In the genomic region with DNA sequence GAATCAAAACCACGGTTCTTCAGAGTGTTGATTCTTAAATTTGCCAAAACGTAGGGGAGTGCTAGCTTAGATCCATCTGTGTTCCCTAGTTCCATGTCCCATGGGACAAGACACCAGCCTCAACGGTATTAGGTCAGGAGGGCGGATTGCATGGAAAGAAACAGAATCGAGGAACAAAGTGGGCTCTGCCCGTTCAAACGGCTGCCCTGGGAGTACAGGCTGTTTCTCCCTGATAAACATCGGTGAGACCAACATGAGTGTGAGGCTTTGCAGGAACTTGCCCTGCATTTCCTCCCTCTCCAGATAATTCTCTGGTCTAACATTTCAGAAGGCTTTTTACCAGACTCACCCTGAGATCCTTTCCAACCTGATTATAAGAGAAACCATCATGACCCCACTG, we compare ENCODE assay signal across 16 cellular contexts.
DNase-seq lines count a peak whose midpoint lies in the region; ATAC-seq, FAIRE-seq and TF ChIP-seq lines count a peak whose summit lies in the region.
"Had no signal": no experiment of that assay in that cellular context is flagged by ENCODE, and none has a peak within 500 bp of the region (broad histone marks: within the 10 kb centered on the region; RNA-seq: fewer than 3 reads in every experiment).

No MANE protein-coding gene starts in this region.

- H3K4me3 Mint-ChIP-seq in mesothelial cell of epicardium = no peak overlapping the region

- H3K36me3 ChIP-seq in cardiac muscle cell (no peaks in the 10 kb centered on the region), bronchial epithelial cell (ENCODE audit: control insufficient read depth, insufficient read depth, low read length) (peaks cover 2% of the 10 kb centered on the region), thyroid gland (no peaks in the 10 kb centered on the region)
- H3K36me3 ChIP-seq: suprapubic skin had no signal

- H3K9me3 Mint-ChIP-seq in mesothelial cell of epicardium = no peaks in the 10 kb centered on the region

- H3K9me3 ChIP-seq in cardiac muscle cell (ENCODE audit: low read depth) (no peaks in the 10 kb centered on the region), thyroid gland (no peaks in the 10 kb centered on the region)
- H3K9me3 ChIP-seq: suprapubic skin had no signal

- intact Hi-C loops in left ventricle myocardium superior (cut with micrococcal nuclease) (no loop called here), thyroid gland (cut with DNase I) (no loop called here)

- 72 to 73% methylated on average over 8 of the region's 8 CpGs for WGBS in thyroid gland, 2 donors

- no peaks in the 10 kb centered on the region for H3K27me3 Mint-ChIP-seq in mesothelial cell of epicardium (ENCODE audit: low read depth)

- peak overlapping the region; percentile 64 for H3K27ac ChIP-seq in cardiac muscle cell
- H3K27ac ChIP-seq in thyroid gland = no peak overlapping the region
- H3K27ac ChIP-seq: suprapubic skin had no signal

- H3K4me1 Mint-ChIP-seq in mesothelial cell of epicardium = peaks cover 38% of the 10 kb centered on the region

- DNase-seq in cardiac muscle cell (ENCODE audit: low read depth in 1 of 2, low spot score in 1 of 2) (no peak), left ventricle myocardium superior (no peak), bronchial epithelial cell (ENCODE audit: low read depth) (peak; percentile 61), mesothelial cell of epicardium (ENCODE audit: low spot score in 2 of 2, unreplicated experiment in 2 of 2) (no peak), T1000 (lab: John Stamatoyannopoulos, UW) (no peak), thyroid gland (no peak)
- DNase-seq in stimulated activated CD4-positive, alpha-beta T cell treated with anti-CD3 and anti-CD28 coated beads, Interleukin-4, amount 100 ng/mL, for 4 hours = no peak
- DNase-seq: activated CD4-positive, CD25-positive, alpha-beta regulatory T cell; activated CD8-positive, alpha-beta memory T cell treated with anti-CD3 and anti-CD28 coated beads, Interleukin-2, amount 50 U/mL, for 4 hours; COR-L47; head of caudate nucleus; NCI-H1694 had no signal

- H3K27me3 ChIP-seq in cardiac muscle cell = no peaks in the 10 kb centered on the region
- no peaks in the 10 kb centered on the region for H3K27me3 ChIP-seq in bronchial epithelial cell (ENCODE audit: control insufficient read depth, insufficient read depth, low read length)
- H3K27me3 ChIP-seq in thyroid gland = no peaks in the 10 kb centered on the region
- H3K27me3 ChIP-seq: suprapubic skin had no signal

- TF ChIP-seq CTCF in cardiac muscle cell (IDR thresholded peaks at IDR 0.05; ENCODE audit: low read depth, low read length) (no peak), bronchial epithelial cell (IDR thresholded peaks at IDR 0.05; ENCODE audit: insufficient read depth, low read length, severe bottlenecking) (no peak), mesothelial cell of epicardium (IDR thresholded peaks at IDR 0.05; ENCODE audit: unreplicated experiment) (no peak), thyroid gland (IDR thresholded peaks at IDR 0.05) (no peak)

- no peak for TF ChIP-seq POLR2A in thyroid gland (IDR thresholded peaks at IDR 0.05)

- FAIRE-seq in bronchial epithelial cell (lab: Jason Lieb, UNC) = no peak
- FAIRE-seq: GM12891 had no signal

- ATAC-seq in left ventricle myocardium superior (no peak), GM19467 (IDR thresholded peaks at IDR 0.05; ENCODE audit: unreplicated experiment) (no peak)
- ATAC-seq: Panc1 had no signal

- H3K36me3 Mint-ChIP-seq in mesothelial cell of epicardium = peaks cover 14% of the 10 kb centered on the region

- H3K4me3 ChIP-seq in cardiac muscle cell = no peak overlapping the region
- no peak overlapping the region for H3K4me3 ChIP-seq in bronchial epithelial cell (ENCODE audit: low read depth, low read length)
- H3K4me3 ChIP-seq in thyroid gland (replicated peaks in 1 of 3) = no peak overlapping the region
- H3K4me3 ChIP-seq: suprapubic skin had no signal

- H3K27ac Mint-ChIP-seq in mesothelial cell of epicardium = peak overlapping the region; percentile 69

- H3K4me1 ChIP-seq in cardiac muscle cell (ENCODE audit: low read depth) (peaks cover 1% of the 10 kb centered on the region), thyroid gland (peaks cover 0 to 14% of the 10 kb centered on the region in 2 donors)
